ENCODE assay signal across 13 cellular contexts in genomic region chr11:62559204-62559603, GRCh38. TPM values are rescaled to one million over a fixed set of nuclear protein-coding genes. Genes with fewer than 3 reads are reported as not detected.
DNase-seq lines count a peak whose midpoint lies in the region; ATAC-seq and TF ChIP-seq lines count a peak whose summit lies in the region.
"Had no signal": no experiment of that assay in that cellular context is flagged by ENCODE, and none has a peak within 500 bp of the region (broad histone marks: within the 10 kb centered on the region; RNA-seq: fewer than 3 reads in every experiment).

No MANE protein-coding gene starts in this region.

- intact Hi-C loops in CD8-positive, alpha-beta T cell (cut with DNase I, micrococcal nuclease): loop anchor here in 1 of 2 experiments (10.0 kb wide), 1 partner anchor 1644 kb away; the partner anchor contains the start of gene TMEM109
- intact Hi-C loops in gastrocnemius medialis (cut with DNase I; ENCODE audit: low total_unique reads): no loop called here
- intact Hi-C loops in Calu3 (cut with micrococcal nuclease; ENCODE audit: unreplicated experiment): no loop called here

- H3K4me3 Mint-ChIP-seq in CD8-positive, alpha-beta T cell: no peak overlapping the region
- H3K4me3 Mint-ChIP-seq in endodermal cell: peak overlapping the region; percentile 38
- H3K4me3 Mint-ChIP-seq in Calu3 (ENCODE audit: low read depth, unreplicated experiment): no peak overlapping the region

- in situ Hi-C loops in gastrocnemius medialis (cut with MboI; ENCODE audit: low sequenced_read_pairs in 4 of 4): loop anchor here in 2 of 4 donors (10.0 kb wide), 3 partner anchors 64 to 164 kb away; no protein-coding TSS in a partner anchor

- peaks cover 50% of the 10 kb centered on the region for H3K36me3 Mint-ChIP-seq in CD8-positive, alpha-beta T cell
- H3K36me3 Mint-ChIP-seq in endodermal cell (ENCODE audit: low read depth) (peaks cover 60% of the 10 kb centered on the region), Calu3 (ENCODE audit: insufficient read depth, unreplicated experiment) (peaks cover 90% of the 10 kb centered on the region)

- no peak overlapping the region for H3K4me3 ChIP-seq in CD8-positive, alpha-beta T cell (ENCODE audit: low read depth, low read length)
- H3K4me3 ChIP-seq in OCI-LY3 (ENCODE audit: low read length) (no peak overlapping the region), endodermal cell (ENCODE audit: low read length) (no peak overlapping the region), gastrocnemius medialis (no peak overlapping the region)
- H3K4me3 ChIP-seq: thoracic aorta had no signal

- H3K4me2 ChIP-seq in OCI-LY3 (ENCODE audit: low read length): no peak overlapping the region

- POLR2A ChIA-PET in CD8-positive, alpha-beta T cell (lab: Charles Lee): interaction anchor here (0.6 to 10.0 kb wide), 9 partner anchors 8 to 137 kb away, joined by 3 to 89 read pairs (median 6); partner anchors contain the start of genes AHNAK, EEF1G and TUT1

- no peaks in the 10 kb centered on the region for H3K9me3 Mint-ChIP-seq in CD8-positive, alpha-beta T cell
- no peaks in the 10 kb centered on the region for H3K9me3 Mint-ChIP-seq in endodermal cell
- H3K9me3 Mint-ChIP-seq in Calu3 (ENCODE audit: low read depth, unreplicated experiment): no peaks in the 10 kb centered on the region

- CTCF ChIA-PET in CD8-positive, alpha-beta T cell (lab: Charles Lee): interaction anchor here (1.0 to 12.7 kb wide), 8 partner anchors 12 to 166 kb away, joined by 3 to 265 read pairs (median 32); partner anchors contain the start of genes AHNAK and EEF1G
- CTCF ChIA-PET in Calu3 (lab: Charles Lee): interaction anchor here (0.6 to 3.8 kb wide), 5 partner anchors 8 to 134 kb away, joined by 3 to 86 read pairs (median 4); partner anchors contain the start of genes AHNAK and B3GAT3

- no peak for TF ChIP-seq CTCF in CD8-positive, alpha-beta T cell (IDR thresholded peaks at IDR 0.05)
- TF ChIP-seq CTCF in OCI-LY3 (IDR thresholded peaks at IDR 0.05; ENCODE audit: low read depth, low read length) (no peak), endodermal cell (conservative IDR thresholded peaks at IDR 0.05) (no peak), gastrocnemius medialis (IDR thresholded peaks at IDR 0.05 in 4 of 5, conservative IDR thresholded peaks at IDR 0.05 in 1 of 5) (no peak), Calu3 (IDR thresholded peaks at IDR 0.05; ENCODE audit: unreplicated experiment) (no peak)

- H3K27ac Mint-ChIP-seq in CD8-positive, alpha-beta T cell: peak overlapping the region; percentile 41
- H3K27ac Mint-ChIP-seq in endodermal cell (peak overlapping the region; percentile 93), Calu3 (ENCODE audit: unreplicated experiment) (no peak overlapping the region)

- peaks cover 58% of the 10 kb centered on the region for H3K4me1 ChIP-seq in CD8-positive, alpha-beta T cell (ENCODE audit: insufficient read depth, low read length)
- peaks cover 67% of the 10 kb centered on the region for H3K4me1 ChIP-seq in OCI-LY3 (ENCODE audit: low read length)
- H3K4me1 ChIP-seq in endodermal cell (ENCODE audit: control insufficient read depth, insufficient read depth, low read length): peaks cover 23% of the 10 kb centered on the region
- peaks cover 67 to 70% of the 10 kb centered on the region in 2 donors for H3K4me1 ChIP-seq in gastrocnemius medialis

- no TSS peak for BruUV-seq in Calu3 (replicated peaks; lab: Mats Ljungman, UMichigan)

- H3K36me3 ChIP-seq in CD8-positive, alpha-beta T cell (ENCODE audit: insufficient read depth, low read length): peaks cover 34% of the 10 kb centered on the region
- H3K36me3 ChIP-seq in OCI-LY3 (replicated peaks; ENCODE audit: low read depth, low read length) (peaks cover 53% of the 10 kb centered on the region), endodermal cell (ENCODE audit: control insufficient read depth, insufficient read depth, low read length) (peaks cover 58% of the 10 kb centered on the region), gastrocnemius medialis (peaks cover 0 to 48% of the 10 kb centered on the region in 2 donors)

- no peaks in the 10 kb centered on the region for H3K9me3 ChIP-seq in CD8-positive, alpha-beta T cell (ENCODE audit: low read length)
- H3K9me3 ChIP-seq in OCI-LY3 (ENCODE audit: insufficient read depth, low read length): no peaks in the 10 kb centered on the region
- H3K9me3 ChIP-seq in endodermal cell (ENCODE audit: control insufficient read depth, low read length): no peaks in the 10 kb centered on the region
- H3K9me3 ChIP-seq in gastrocnemius medialis: no peaks in the 10 kb centered on the region
- H3K9me3 ChIP-seq: thoracic aorta had no signal

- H3K4me1 Mint-ChIP-seq in CD8-positive, alpha-beta T cell (ENCODE audit: low read depth): peaks cover 66% of the 10 kb centered on the region
- H3K4me1 Mint-ChIP-seq in endodermal cell (peaks cover 59% of the 10 kb centered on the region), Calu3 (ENCODE audit: low read depth, unreplicated experiment) (peaks cover 71% of the 10 kb centered on the region)

- H2AFZ ChIP-seq in OCI-LY3 (ENCODE audit: low read depth, low read length): no peak overlapping the region

- DNase-seq in CD8-positive, alpha-beta T cell: no peak
- DNase-seq in endodermal cell (no peak), gastrocnemius medialis (no peak), NCI-H748 (lab: John Stamatoyannopoulos, UW; ENCODE audit: unreplicated experiment) (no peak), kidney tubule cell (ENCODE audit: low spot score) (no peak), Calu3 (no peak)
- DNase-seq: DMS153, midbrain, NCI-H1694 treated with DMSO at 0.1 percent for 48 hours, RPMI8226 had no signal

- TF ChIP-seq POLR2A in gastrocnemius medialis (IDR thresholded peaks at IDR 0.05): no peak

- peaks cover 55% of the 10 kb centered on the region for H3K79me2 ChIP-seq in OCI-LY3 (ENCODE audit: low read length)

- ATAC-seq in CD8-positive, alpha-beta T cell: no peak
- ATAC-seq in gastrocnemius medialis (no peak), GM19463 (IDR thresholded peaks at IDR 0.05; ENCODE audit: unreplicated experiment) (no peak)

- no peaks in the 10 kb centered on the region for H3K27me3 Mint-ChIP-seq in CD8-positive, alpha-beta T cell (ENCODE audit: low read depth)
- H3K27me3 Mint-ChIP-seq in endodermal cell (ENCODE audit: insufficient read depth) (no peaks in the 10 kb centered on the region), Calu3 (ENCODE audit: unreplicated experiment) (no peaks in the 10 kb centered on the region)

- H4K20me1 ChIP-seq in OCI-LY3 (ENCODE audit: insufficient read depth, low read length): peaks cover 11% of the 10 kb centered on the region; the same call in 1 of the 2 replicates

- 90 to 92% methylated on average over 7 to 8 of the region's 8 CpGs for WGBS in endodermal cell (ENCODE audit: insufficient coverage in 1 of 2, insufficient read length in 1 of 2), 2 experiments

- no peaks in the 10 kb centered on the region for H3K27me3 ChIP-seq in CD8-positive, alpha-beta T cell (ENCODE audit: insufficient read depth, low read length)
- H3K27me3 ChIP-seq in OCI-LY3 (ENCODE audit: low read depth, low read length) (no peaks in the 10 kb centered on the region), endodermal cell (ENCODE audit: control insufficient read depth, insufficient read depth, low read length, poor library complexity, severe bottlenecking) (no peaks in the 10 kb centered on the region), gastrocnemius medialis (no peaks in the 10 kb centered on the region)

- H3K27ac ChIP-seq in CD8-positive, alpha-beta T cell (ENCODE audit: low read depth, low read length): no peak overlapping the region
- peak overlapping the region; percentile 96 for H3K27ac ChIP-seq in OCI-LY3 (ENCODE audit: low read length)
- H3K27ac ChIP-seq in endodermal cell (ENCODE audit: low read depth, low read length): no peak overlapping the region
- H3K27ac ChIP-seq in gastrocnemius medialis: peak overlapping the region; percentile 97 to 100 (median 100)

- H3K9ac ChIP-seq in OCI-LY3 (ENCODE audit: low read length): no peak overlapping the region
- H3K9ac ChIP-seq in endodermal cell (ENCODE audit: extremely low read depth, low read length, poor library complexity, severe bottlenecking): no peak overlapping the region

RNA-seq across cellular contexts. Expression of gene AHNAK, which starts 12.6 kb away (rescaled TPM):
- 100 to 1,000 TPM; 185 to 188 TPM for total RNA-seq in CD8-positive, alpha-beta T cell
- total RNA-seq in endodermal cell: 100 to 1,000 TPM; 109 to 165 TPM
- 18.4 TPM for polyA plus RNA-seq in endodermal cell (2013, experiment 1 of 2)
- 24.8 TPM for polyA plus RNA-seq in endodermal cell (2013, experiment 2 of 2)
- 1,000 to 10,000 TPM in 1 of 4 donors, 100 to 1,000 TPM in 3; 374 to 1,261 (median 571) TPM for total RNA-seq in gastrocnemius medialis
- 246 and 253 TPM in 2 replicates for total RNA-seq in Calu3 (2022)

RNA-seq across cellular contexts. Expression of gene EEF1G, which starts 14.5 kb away (rescaled TPM):
- 1,000 to 10,000 TPM; 2,174 to 2,204 TPM for total RNA-seq in CD8-positive, alpha-beta T cell
- total RNA-seq in endodermal cell (1,000 to 10,000 TPM; 1,705 to 1,818 TPM), gastrocnemius medialis (1,000 to 10,000 TPM; 1,797 to 2,946 (median 1,897) TPM), Calu3 (2022) (970 and 1,189 TPM in 2 replicates)
- 2,069 TPM for polyA plus RNA-seq in endodermal cell (2013, experiment 1 of 2)
- 1,897 TPM for polyA plus RNA-seq in endodermal cell (2013, experiment 2 of 2)

RNA-seq across cellular contexts. Expression of gene TUT1, which starts 32.1 kb away (rescaled TPM):
- 10 to 100 TPM; 15.3 to 17.7 TPM for total RNA-seq in CD8-positive, alpha-beta T cell
- 10 to 100 TPM; 16.0 to 33.5 TPM for total RNA-seq in endodermal cell
- 22.9 TPM for polyA plus RNA-seq in endodermal cell (2013, experiment 1 of 2)
- polyA plus RNA-seq in endodermal cell (2013, experiment 2 of 2): 19.0 TPM
- 10 to 100 TPM in 3 of 4 donors, 1 to 10 TPM in 1; 7.8 to 15.7 (median 11.7) TPM for total RNA-seq in gastrocnemius medialis
- 21.9 and 26.3 TPM in 2 replicates for total RNA-seq in Calu3 (2022)

RNA-seq across cellular contexts. Expression of gene MTA2, which starts 42.5 kb away (rescaled TPM):
- total RNA-seq in CD8-positive, alpha-beta T cell: 100 to 1,000 TPM; 148 to 154 TPM
- total RNA-seq in endodermal cell (100 to 1,000 TPM; 131 to 155 TPM), gastrocnemius medialis (10 to 100 TPM; 28.0 to 47.1 (median 31.7) TPM), Calu3 (2022) (90.4 and 97.2 TPM in 2 replicates)
- 118 TPM for polyA plus RNA-seq in endodermal cell (2013, experiment 1 of 2)
- 114 TPM for polyA plus RNA-seq in endodermal cell (2013, experiment 2 of 2)

RNA-seq across cellular contexts. Expression of gene EML3, which starts 53.4 kb away (rescaled TPM):
- total RNA-seq in CD8-positive, alpha-beta T cell: 100 to 1,000 TPM; 167 to 189 TPM
- total RNA-seq in endodermal cell (10 to 100 TPM; 51.5 to 57.7 TPM), gastrocnemius medialis (1 to 10 TPM; 4.7 to 7.9 (median 7.0) TPM), Calu3 (2022) (43.3 and 51.4 TPM in 2 replicates)
- polyA plus RNA-seq in endodermal cell (2013, experiment 1 of 2): 27.2 TPM
- polyA plus RNA-seq in endodermal cell (2013, experiment 2 of 2): 23.1 TPM

Comparison
In these comparisons a context has a peak if more than half of its experiments do, and no peak if none do; other contexts are left out.
1. H3K27ac ChIP-seq: peak in OCI-LY3 (single experiment) and gastrocnemius medialis (4 of 4); none in CD8-positive, alpha-beta T cell (single experiment) and endodermal cell (single experiment).